10 cellular contexts compared by ENCODE assay signal in the genomic region with DNA sequence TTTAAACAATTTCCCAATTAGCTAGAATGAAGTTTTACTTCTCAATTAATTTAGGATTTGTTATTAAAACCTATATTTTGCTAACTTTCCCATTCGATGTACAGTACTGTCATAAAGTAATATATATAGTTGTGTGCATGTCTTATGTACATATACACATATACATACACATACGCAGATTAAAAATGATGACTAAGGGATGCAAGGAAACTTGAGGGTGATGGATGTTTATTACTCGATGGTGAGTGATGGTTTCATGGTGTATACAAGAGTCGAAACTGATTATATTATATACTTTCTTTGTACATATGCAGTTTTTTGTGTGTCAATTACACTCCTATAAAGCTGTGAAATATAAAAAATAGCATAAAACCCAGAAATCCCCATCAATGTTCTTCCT.
DNase-seq lines count a peak whose midpoint lies in the region; ATAC-seq, FAIRE-seq and TF ChIP-seq lines count a peak whose summit lies in the region.
"Had no signal": no experiment of that assay in that cellular context is flagged by ENCODE, and none has a peak within 500 bp of the region (broad histone marks: within the 10 kb centered on the region; RNA-seq: fewer than 3 reads in every experiment).

No MANE protein-coding gene starts in this region.

- H3K4me3 ChIP-seq in HepG2 (replicated peaks in 1 of 3; ENCODE audit: insufficient read depth in 1 of 3, low read depth in 2 of 3, low read length in 3 of 3) (no peak overlapping the region), right lobe of liver (no peak overlapping the region), K562 (no peak overlapping the region), dorsolateral prefrontal cortex (peak overlapping the region in 9 of 59 donors; percentile 9 to 51 (median 24)), kidney (ENCODE audit: low read length in 2 of 2) (no peak overlapping the region), mammary epithelial cell (replicated peaks in 1 of 3; ENCODE audit: insufficient read depth in 1 of 3, low read depth in 2 of 3, low read length in 3 of 3) (no peak overlapping the region)
- H3K4me3 ChIP-seq: GM23338 had no signal

- no peak overlapping the region for H3K9ac ChIP-seq in HepG2 (ENCODE audit: insufficient read depth, low read depth, low read length)
- no peak overlapping the region for H3K9ac ChIP-seq in K562 (ENCODE audit: insufficient read depth in 1 of 2, low read depth in 2 of 2, low read length in 2 of 2)
- H3K9ac ChIP-seq in kidney (ENCODE audit: low read length in 2 of 2), result no peak overlapping the region
- no peak overlapping the region for H3K9ac ChIP-seq in mammary epithelial cell (ENCODE audit: insufficient read depth, low read length)

- no peaks in the 10 kb centered on the region for H3K9me1 ChIP-seq in K562 (ENCODE audit: control insufficient read depth, insufficient read depth, low read length)

- H3K4me2 ChIP-seq in HepG2 (ENCODE audit: low read depth, low read length), result no peak overlapping the region
- no peak overlapping the region for H3K4me2 ChIP-seq in K562 (ENCODE audit: insufficient read depth, low read length)
- no peak overlapping the region for H3K4me2 ChIP-seq in mammary epithelial cell (ENCODE audit: insufficient read depth, low read depth, low read length)
- H3K4me2 ChIP-seq: GM23338 had no signal

- H2AFZ ChIP-seq in HepG2 (ENCODE audit: low read length) (no peak overlapping the region), K562 (ENCODE audit: low read depth, low read length) (no peak overlapping the region), mammary epithelial cell (ENCODE audit: low read depth, low read length) (no peak overlapping the region)
- H2AFZ ChIP-seq: GM23338 had no signal

- DNase-seq in HepG2 (ENCODE audit: low spot score) (no peak), right lobe of liver (no peak), K562 (ENCODE audit: extremely low read depth in 1 of 4, low spot score in 3 of 4) (no peak), dorsolateral prefrontal cortex (no peak), kidney (no peak), A172 (ENCODE audit: low spot score) (no peak), mammary epithelial cell (no peak)

- dilution Hi-C loops in mammary epithelial cell (cut with HindIII; ENCODE audit: low sequenced_read_pairs), result no loop called here

- CTCF ChIA-PET in HepG2 (lab: Yijun Ruan, JAX; ENCODE audit: low intra/inter-chr PET ratio, low total read pairs) (no interaction called here), K562 (lab: Yijun Ruan, JAX; ENCODE audit: low intra/inter-chr PET ratio) (interaction anchor here (0.6 to 1.4 kb wide), 3 partner anchors 454 to 600 kb away, joined by 3 to 9 read pairs (median 4); no protein-coding TSS in a partner anchor), mammary epithelial cell (lab: Charles Lee; ENCODE audit: low non-redundant PET) (no interaction called here)

- POLR2A ChIA-PET in HepG2 (lab: Yijun Ruan, JAX), result no interaction called here
- POLR2A ChIA-PET in K562 (lab: Yijun Ruan, JAX), result no interaction called here

- no peaks in the 10 kb centered on the region for H4K20me1 ChIP-seq in HepG2 (ENCODE audit: insufficient read depth, low read length)
- H4K20me1 ChIP-seq in K562 (replicated peaks; ENCODE audit: control insufficient read depth, insufficient read depth, low read length), result no peaks in the 10 kb centered on the region
- H4K20me1 ChIP-seq in mammary epithelial cell (ENCODE audit: insufficient read depth, low read length), result no peaks in the 10 kb centered on the region

- TF ChIP-seq POLR2A in HepG2 (IDR thresholded peaks at IDR 0.05; ENCODE audit: insufficient read depth in 1 of 2, low read depth in 2 of 2, low read length in 2 of 2) (no peak), right lobe of liver (IDR thresholded peaks at IDR 0.05) (no peak), K562 (conservative IDR thresholded peaks at IDR 0.05) (no peak)

- no peak for TF ChIP-seq CTCF in HepG2 (CRISPR knock-in tag; IDR thresholded peaks at IDR 0.05)
- TF ChIP-seq CTCF in right lobe of liver (IDR thresholded peaks at IDR 0.05), result no peak
- no peak for TF ChIP-seq CTCF in K562 (IDR thresholded peaks at IDR 0.05 in 2 of 3, conservative IDR thresholded peaks at IDR 0.05 in 1 of 3; ENCODE audit: insufficient read depth in 2 of 3, low read depth in 1 of 3, low read length in 3 of 3)
- no peak for TF ChIP-seq CTCF in dorsolateral prefrontal cortex (IDR thresholded peaks at IDR 0.05 in 54 of 56, conservative IDR thresholded peaks at IDR 0.05 in 2 of 56; ENCODE audit: low read depth in 1 of 56, partially characterized antibody in 56 of 56)
- TF ChIP-seq CTCF in kidney (IDR thresholded peaks at IDR 0.05; ENCODE audit: borderline replicate concordance, extremely low read depth, insufficient read depth), result no peak
- TF ChIP-seq CTCF in mammary epithelial cell (conservative IDR thresholded peaks at IDR 0.05 in 1 of 2, IDR thresholded peaks at IDR 0.05 in 1 of 2; ENCODE audit: extremely low read depth in 1 of 2, insufficient read depth in 1 of 2, low read depth in 1 of 2, low read length in 2 of 2), result no peak

- TF ChIP-seq RAD21 in HepG2 (CRISPR knock-in tag; IDR thresholded peaks at IDR 0.05) (no peak), K562 (CRISPR knock-in tag; conservative IDR thresholded peaks at IDR 0.05 in 1 of 2, IDR thresholded peaks at IDR 0.05 in 1 of 2) (no peak)

- H3K27me3 ChIP-seq in HepG2 (ENCODE audit: control insufficient read depth in 1 of 2, insufficient read depth in 2 of 2, low read length in 2 of 2) (no peaks in the 10 kb centered on the region), right lobe of liver (no peaks in the 10 kb centered on the region), K562 (ENCODE audit: control insufficient read depth in 2 of 2, insufficient read depth in 2 of 2, low read length in 2 of 2) (peaks cover 0 to 18% of the 10 kb centered on the region in 2 experiments; a peak in 3 of 5 replicates), dorsolateral prefrontal cortex (no peaks in the 10 kb centered on the region), mammary epithelial cell (ENCODE audit: insufficient read depth, low read length) (no peaks in the 10 kb centered on the region)

- no peaks in the 10 kb centered on the region for H3K9me3 ChIP-seq in HepG2 (ENCODE audit: low read length)
- no peaks in the 10 kb centered on the region for H3K9me3 ChIP-seq in right lobe of liver
- no peaks in the 10 kb centered on the region for H3K9me3 ChIP-seq in K562 (replicated peaks; ENCODE audit: control insufficient read depth, insufficient read depth, low read depth, low read length)
- no peaks in the 10 kb centered on the region for H3K9me3 ChIP-seq in kidney (ENCODE audit: control insufficient read depth in 1 of 2, low read length in 2 of 2)
- no peaks in the 10 kb centered on the region for H3K9me3 ChIP-seq in mammary epithelial cell (replicated peaks; ENCODE audit: insufficient read depth, low read length)

- peaks cover 12% of the 10 kb centered on the region for H3K4me1 ChIP-seq in HepG2 (ENCODE audit: insufficient read depth, low read length)
- peaks cover 0 to 14% (median 5%) of the 10 kb centered on the region in 4 donors for H3K4me1 ChIP-seq in right lobe of liver
- no peaks in the 10 kb centered on the region for H3K4me1 ChIP-seq in K562 (replicated peaks in 1 of 2; ENCODE audit: control insufficient read depth in 2 of 2, insufficient read depth in 2 of 2, low read length in 2 of 2)
- H3K4me1 ChIP-seq in kidney (ENCODE audit: control insufficient read depth in 1 of 2, insufficient read depth in 1 of 2, low read depth in 1 of 2, low read length in 2 of 2), result peaks cover 15 to 16% of the 10 kb centered on the region in 2 donors
- H3K4me1 ChIP-seq in mammary epithelial cell (ENCODE audit: insufficient read depth, low read length), result peaks cover 17% of the 10 kb centered on the region

- intact Hi-C loops in HepG2 (cut with micrococcal nuclease; ENCODE audit: unreplicated experiment), result loop anchor here (5.0 kb wide), 2 partner anchors 94 to 371 kb away; no protein-coding TSS in a partner anchor
- intact Hi-C loops in right lobe of liver (cut with DNase I), result no loop called here
- intact Hi-C loops in K562 (cut with micrococcal nuclease), result no loop called here
- intact Hi-C loops in dorsolateral prefrontal cortex (cut with DNase I), result loop anchor here (5.0 to 10.0 kb wide), 3 partner anchors 74 to 286 kb away; partner anchors contain the start of gene GRB10 (in 2 of the 2)
- intact Hi-C loops in kidney (cut with DNase I), result no loop called here
- intact Hi-C loops in mammary epithelial cell (cut with micrococcal nuclease), result loop anchor here (5.0 kb wide), 1 partner anchor 371 kb away; no protein-coding TSS in a partner anchor

- no peak for FAIRE-seq in HepG2 (lab: Jason Lieb, UNC)
- FAIRE-seq in K562 (lab: Jason Lieb, UNC), result no peak
- FAIRE-seq in kidney (lab: Jason Lieb, UNC), result no peak
- FAIRE-seq: GM12892 had no signal

- H3K36me3 ChIP-seq in HepG2 (replicated peaks in 1 of 2; ENCODE audit: control insufficient read depth in 1 of 2, insufficient read depth in 2 of 2, low read length in 2 of 2) (no peaks in the 10 kb centered on the region; a peak in 1 of 5 replicates), right lobe of liver (no peaks in the 10 kb centered on the region), K562 (ENCODE audit: control insufficient read depth, insufficient read depth, low read length) (no peaks in the 10 kb centered on the region), kidney (ENCODE audit: control insufficient read depth in 1 of 2, insufficient read depth in 2 of 2, low read length in 2 of 2) (no peaks in the 10 kb centered on the region), mammary epithelial cell (ENCODE audit: insufficient read depth, low read length) (no peaks in the 10 kb centered on the region)

- ATAC-seq in HepG2 (no peak), right lobe of liver (no peak), K562 (no peak)

- WGBS in HepG2 (ENCODE audit: low lambda C conversion rate), result 90% methylated on average over 4 of the region's 4 CpGs
- WGBS in right lobe of liver (ENCODE audit: insufficient coverage, low coverage, low lambda C conversion rate, missing lambda C conversion rate), result 80% methylated on average over 4 of the region's 4 CpGs
- WGBS in K562 (ENCODE audit: insufficient coverage, low coverage, missing lambda C conversion rate), result 0% methylated on average over 4 of the region's 4 CpGs
- 95% methylated on average over 4 of the region's 4 CpGs for WGBS in mammary epithelial cell (ENCODE audit: low coverage, missing lambda C conversion rate)

- no peak overlapping the region for H3K27ac ChIP-seq in HepG2 (ENCODE audit: extremely low read length, insufficient read depth, low read length)
- H3K27ac ChIP-seq in right lobe of liver, result no peak overlapping the region
- no peak overlapping the region for H3K27ac ChIP-seq in K562 (ENCODE audit: extremely low read depth, low read depth, low read length)
- peak overlapping the region in 58 of 59 donors; percentile 5 to 94 (median 78) for H3K27ac ChIP-seq in dorsolateral prefrontal cortex
- H3K27ac ChIP-seq in temporal lobe (ENCODE audit: low read depth, low read length), result peak overlapping the region; percentile 60
- H3K27ac ChIP-seq in kidney (ENCODE audit: low read depth in 2 of 2, low read length in 2 of 2), result no peak overlapping the region
- no peak overlapping the region for H3K27ac ChIP-seq in mammary epithelial cell (ENCODE audit: insufficient read depth, low read depth, low read length)

- TF ChIP-seq EP300 in HepG2 (IDR thresholded peaks at IDR 0.05; ENCODE audit: low read depth in 2 of 2, low read length in 2 of 2) (no peak), HepG2 (CRISPR knock-in tag; IDR thresholded peaks at IDR 0.05; ENCODE audit: borderline replicate concordance) (no peak), K562 (IDR thresholded peaks at IDR 0.05; ENCODE audit: low read length) (no peak)

- in situ Hi-C loops in HepG2 (cut with HindIII; ENCODE audit: extremely low pct_ligation_motif_present, low pct_unique_long_range_greater_than_20kb) (no loop called here), K562 (cut with MboI) (no loop called here), mammary epithelial cell (cut with MboI; ENCODE audit: low sequenced_read_pairs in 2 of 2) (no loop called here)

- BruUV-seq in HepG2 (replicated peaks; lab: Mats Ljungman, UMichigan) (no TSS peak), K562 (replicated peaks; lab: Mats Ljungman, UMichigan) (no TSS peak), mammary epithelial cell (replicated peaks; lab: Mats Ljungman, UMichigan) (no TSS peak)

- H3K79me2 ChIP-seq in HepG2 (ENCODE audit: insufficient read depth, low read length), result no peaks in the 10 kb centered on the region
- no peaks in the 10 kb centered on the region for H3K79me2 ChIP-seq in K562 (ENCODE audit: control insufficient read depth, insufficient read depth, low read length)
- H3K79me2 ChIP-seq in mammary epithelial cell (ENCODE audit: insufficient read depth, low read length), result no peaks in the 10 kb centered on the region

Comparison
In these comparisons a context has a peak if more than half of its experiments do, and no peak if none do; other contexts are left out.
1. intact Hi-C loops: an anchor here in HepG2 (5.0 kb wide), dorsolateral prefrontal cortex (5.0 to 10.0 kb wide) and mammary epithelial cell (5.0 kb wide); none called in right lobe of liver, K562 and kidney.
2. H3K27ac ChIP-seq: peak in dorsolateral prefrontal cortex (58 of 59) and temporal lobe (single experiment); none in HepG2 (single experiment), right lobe of liver (0 of 3), K562 (single experiment), kidney (0 of 2) and mammary epithelial cell (single experiment).
3. Of the 241 proteins assayed by ChIP-seq in both HepG2 and K562: peak only in HepG2: MAFK; only in K562: none; in both: none; in neither: 240.